In genomic region chr17:50026901-50027638, GRCh38 we compare ENCODE assay signal across 8 cellular contexts. TPM values are rescaled to one million over a fixed set of nuclear protein-coding genes. Genes with fewer than 3 reads are reported as not detected.
DNase-seq lines count a peak whose midpoint lies in the region; ATAC-seq and TF ChIP-seq lines count a peak whose summit lies in the region.

No MANE protein-coding gene starts in this region.

- H3K9me3 ChIP-seq in adipocyte (ENCODE audit: control insufficient read depth, low read length) (no peaks in the 10 kb centered on the region), left ventricle myocardium inferior (replicated peaks) (no peaks in the 10 kb centered on the region), uterus (no peaks in the 10 kb centered on the region)

- H3K9ac ChIP-seq in adipocyte (ENCODE audit: low read length) (peak overlapping the region; percentile 78), rectal smooth muscle tissue (ENCODE audit: low read length) (no peak overlapping the region)

- peak overlapping the region; percentile 30 for H3K27ac ChIP-seq in left ventricle myocardium inferior (replicated peaks)
- no peak overlapping the region for H3K27ac ChIP-seq in rectal smooth muscle tissue (ENCODE audit: low read depth, low read length)
- H3K27ac ChIP-seq in uterus = peak overlapping the region; percentile 6 to 45

- TF ChIP-seq CTCF in LNCaP clone FGC (IDR thresholded peaks at IDR 0.05; ENCODE audit: control insufficient read depth, extremely low read depth, insufficient read depth) (peak; percentile 98), left ventricle myocardium inferior (IDR thresholded peaks at IDR 0.05; ENCODE audit: borderline replicate concordance) (peak; percentile 97), uterus (IDR thresholded peaks at IDR 0.05) (peak; percentile 89 to 97 (median 96))

- ATAC-seq in HG03196 (IDR thresholded peaks at IDR 0.05; ENCODE audit: unreplicated experiment) = no peak

- TF ChIP-seq POLR2A in uterus (IDR thresholded peaks at IDR 0.05) = no peak

- intact Hi-C loops in left ventricle myocardium inferior (cut with micrococcal nuclease) = loop anchor here (5.0 kb wide), 1 partner anchor 60 kb away; no protein-coding TSS in a partner anchor
- intact Hi-C loops in uterus (cut with DNase I; ENCODE audit: low total_unique reads) = loop anchor here (2.0 kb wide), 1 partner anchor 62 kb away; no protein-coding TSS in a partner anchor

- H3K36me3 ChIP-seq in adipocyte (ENCODE audit: control insufficient read depth, insufficient read depth, low read length, severe bottlenecking) (no peaks in the 10 kb centered on the region), left ventricle myocardium inferior (no peaks in the 10 kb centered on the region), rectal smooth muscle tissue (ENCODE audit: control insufficient read depth, insufficient read depth, low read length) (no peaks in the 10 kb centered on the region), uterus (no peaks in the 10 kb centered on the region)

- H3K4me1 ChIP-seq in adipocyte (ENCODE audit: control insufficient read depth, insufficient read depth, low read length) (peaks cover 14% of the 10 kb centered on the region), left ventricle myocardium inferior (peaks cover 25% of the 10 kb centered on the region), rectal smooth muscle tissue (ENCODE audit: control insufficient read depth, insufficient read depth, low read length) (peaks cover 7% of the 10 kb centered on the region), uterus (peaks cover 0 to 20% of the 10 kb centered on the region in 2 donors)

- DNase-seq in EH (ENCODE audit: low read depth) (peak; percentile 87), LNCaP clone FGC (ENCODE audit: low read depth) (peak; percentile 32), T follicular helper cell (ENCODE audit: low read depth) (peak; percentile 62), adipocyte (ENCODE audit: low read depth) (peak; percentile 88), left ventricle myocardium inferior (peak; percentile 84), uterus (peak; percentile 82 to 90)

- H3K27me3 ChIP-seq in adipocyte (replicated peaks; ENCODE audit: control insufficient read depth, insufficient read depth, low read length) (peaks cover under 1% of the 10 kb centered on the region), left ventricle myocardium inferior (ENCODE audit: low read depth) (peaks cover 23% of the 10 kb centered on the region), rectal smooth muscle tissue (ENCODE audit: control insufficient read depth, insufficient read depth, low read length) (peaks cover 2% of the 10 kb centered on the region), uterus (no peaks in the 10 kb centered on the region)

- H3K4me3 ChIP-seq in LNCaP clone FGC (ENCODE audit: low read depth, low read length) (no peak overlapping the region), adipocyte (ENCODE audit: low read length) (peak overlapping the region; percentile 73), left ventricle myocardium inferior (peak overlapping the region; percentile 46), rectal smooth muscle tissue (ENCODE audit: low read length) (peak overlapping the region; percentile 56), uterus (peak overlapping the region in 1 of 2 donors; percentile 14)

RNA-seq across cellular contexts. Expression of gene ITGA3, which starts 28.8 kb away (rescaled TPM):
- total RNA-seq in left ventricle myocardium inferior (17.0 TPM), uterus (10 to 100 TPM; 14.3 to 73.1 (median 33.4) TPM)

RNA-seq across cellular contexts. Expression of gene DLX3, which starts 32.0 kb away (rescaled TPM):
- total RNA-seq in left ventricle myocardium inferior (not detected), uterus (under 1 TPM in 1 of 4 donors, not detected in 3; 0.28 TPM)

RNA-seq across cellular contexts. Expression of gene DLX4, which starts 58.1 kb away (rescaled TPM):
- total RNA-seq in left ventricle myocardium inferior (not detected), uterus (not detected)

Comparison
In these comparisons a context has a peak if more than half of its experiments do, and no peak if none do; other contexts are left out.
1. DNase-seq: peak in every context shown above with its lines; median percentile 88 in adipocyte; 87 in EH; 86 in uterus; 84 in left ventricle myocardium inferior; 62 in T follicular helper cell; 32 in LNCaP clone FGC.